Comparison of ENCODE assay signal across 8 cellular contexts in the genomic region with DNA sequence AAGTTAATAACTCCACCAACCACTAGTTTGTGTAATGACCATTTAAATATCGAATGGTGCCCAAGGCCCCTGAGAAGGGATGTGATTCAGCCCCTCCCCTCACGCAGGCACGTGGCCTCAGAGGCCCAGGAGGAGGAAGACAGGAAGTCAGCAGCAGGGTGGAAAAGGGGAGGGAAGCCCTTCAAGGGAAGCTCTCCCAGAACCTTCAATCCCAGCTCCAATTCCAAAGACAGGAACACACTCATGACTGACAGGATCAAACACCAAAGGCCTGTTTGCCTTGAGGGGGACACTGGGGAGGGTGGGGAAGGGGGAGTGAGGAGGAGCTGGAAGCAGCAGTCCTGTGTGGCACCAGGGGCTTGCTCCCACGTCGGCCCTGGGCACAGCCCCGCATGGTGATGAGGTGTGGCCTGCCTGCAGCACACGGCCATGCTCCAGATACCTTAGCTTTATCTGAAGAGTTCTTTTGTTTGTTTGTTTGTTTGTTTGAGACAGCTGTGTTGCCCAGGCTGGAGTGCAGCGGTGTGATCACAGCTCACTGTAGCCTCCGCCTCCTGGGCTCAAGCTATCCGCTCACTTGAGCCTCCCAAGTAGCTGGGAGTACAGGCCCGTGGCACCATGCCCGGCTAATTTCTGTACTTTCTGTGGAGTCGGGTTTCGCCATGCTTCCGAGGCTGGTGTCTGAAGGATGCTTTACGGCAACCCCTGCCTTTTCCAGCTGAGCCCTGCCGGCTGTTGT.
DNase-seq lines count a peak whose midpoint lies in the region; ATAC-seq and TF ChIP-seq lines count a peak whose summit lies in the region.

No MANE protein-coding gene starts in this region.

- H3K36me3 ChIP-seq in brain microvascular endothelial cell (replicated peaks): peaks cover 2% of the 10 kb centered on the region
- H3K36me3 ChIP-seq in lower lobe of right lung: no peaks in the 10 kb centered on the region
- no peaks in the 10 kb centered on the region for H3K36me3 ChIP-seq in ascending aorta

- in situ Hi-C loops in brain microvascular endothelial cell (cut with HindIII; ENCODE audit: low pct_ligation_motif_present, low sequenced_read_pairs): no loop called here

- peak; percentile 40 for DNase-seq in NCI-H2227 (lab: John Stamatoyannopoulos, UW; ENCODE audit: unreplicated experiment)
- DNase-seq in NCI-H2227 treated with DMSO at 0.1 percent for 48 hours (lab: John Stamatoyannopoulos, UW): no peak
- DNase-seq in NCI-H446 treated with DMSO at 0.1 percent for 48 hours (lab: John Stamatoyannopoulos, UW): peak; percentile 5
- no peak for DNase-seq in brain microvascular endothelial cell
- peak; percentile 82 for DNase-seq in lower lobe of right lung
- no peak for DNase-seq in ascending aorta (ENCODE audit: low spot score in 2 of 2)
- no peak for DNase-seq in GM20000 (ENCODE audit: low spot score)

- TF ChIP-seq CTCF in brain microvascular endothelial cell (IDR thresholded peaks at IDR 0.05; ENCODE audit: low read depth, low read length, missing control alignments) (no peak), lower lobe of right lung (IDR thresholded peaks at IDR 0.05) (no peak), ascending aorta (IDR thresholded peaks at IDR 0.05) (no peak), GM20000 (IDR thresholded peaks at IDR 0.05; ENCODE audit: extremely low read depth, missing control alignments) (no peak)

- H3K9me3 ChIP-seq in lower lobe of right lung (no peaks in the 10 kb centered on the region), ascending aorta (no peaks in the 10 kb centered on the region)

- ATAC-seq in lower lobe of right lung (peak; percentile 39 to 64), GM19351 (IDR thresholded peaks at IDR 0.05; ENCODE audit: unreplicated experiment) (no peak)

- H3K27ac ChIP-seq in brain microvascular endothelial cell (peak overlapping the region; percentile 30), lower lobe of right lung (peak overlapping the region; percentile 32), ascending aorta (peak overlapping the region in 1 of 2 donors; percentile 29)

- no peak overlapping the region for H3K4me3 ChIP-seq in brain microvascular endothelial cell (ENCODE audit: low read depth, low read length)
- no peak overlapping the region for H3K4me3 ChIP-seq in lower lobe of right lung
- H3K4me3 ChIP-seq in ascending aorta: no peak overlapping the region

- H3K27me3 ChIP-seq in brain microvascular endothelial cell (replicated peaks) (no peaks in the 10 kb centered on the region), lower lobe of right lung (ENCODE audit: low read depth) (no peaks in the 10 kb centered on the region), ascending aorta (no peaks in the 10 kb centered on the region)

- intact Hi-C loops in lower lobe of right lung (cut with DNase I) (no loop called here), ascending aorta (cut with DNase I) (loop anchor here (5.0 kb wide), 1 partner anchor 120 kb away; no protein-coding TSS in a partner anchor)

- H3K4me1 ChIP-seq in lower lobe of right lung (peaks cover 90% of the 10 kb centered on the region), ascending aorta (peaks cover 31 to 57% of the 10 kb centered on the region in 2 donors)

Comparison
In these comparisons a context has a peak if more than half of its experiments do, and no peak if none do; other contexts are left out.
1. DNase-seq: peak in NCI-H2227 (single experiment), NCI-H446 treated with DMSO at 0.1 percent for 48 hours (single experiment) and lower lobe of right lung (single experiment); none in NCI-H2227 treated with DMSO at 0.1 percent for 48 hours (single experiment), brain microvascular endothelial cell (single experiment), ascending aorta (0 of 2) and GM20000 (single experiment).